ENCODE assay signal across 12 cellular contexts in the genomic region with DNA sequence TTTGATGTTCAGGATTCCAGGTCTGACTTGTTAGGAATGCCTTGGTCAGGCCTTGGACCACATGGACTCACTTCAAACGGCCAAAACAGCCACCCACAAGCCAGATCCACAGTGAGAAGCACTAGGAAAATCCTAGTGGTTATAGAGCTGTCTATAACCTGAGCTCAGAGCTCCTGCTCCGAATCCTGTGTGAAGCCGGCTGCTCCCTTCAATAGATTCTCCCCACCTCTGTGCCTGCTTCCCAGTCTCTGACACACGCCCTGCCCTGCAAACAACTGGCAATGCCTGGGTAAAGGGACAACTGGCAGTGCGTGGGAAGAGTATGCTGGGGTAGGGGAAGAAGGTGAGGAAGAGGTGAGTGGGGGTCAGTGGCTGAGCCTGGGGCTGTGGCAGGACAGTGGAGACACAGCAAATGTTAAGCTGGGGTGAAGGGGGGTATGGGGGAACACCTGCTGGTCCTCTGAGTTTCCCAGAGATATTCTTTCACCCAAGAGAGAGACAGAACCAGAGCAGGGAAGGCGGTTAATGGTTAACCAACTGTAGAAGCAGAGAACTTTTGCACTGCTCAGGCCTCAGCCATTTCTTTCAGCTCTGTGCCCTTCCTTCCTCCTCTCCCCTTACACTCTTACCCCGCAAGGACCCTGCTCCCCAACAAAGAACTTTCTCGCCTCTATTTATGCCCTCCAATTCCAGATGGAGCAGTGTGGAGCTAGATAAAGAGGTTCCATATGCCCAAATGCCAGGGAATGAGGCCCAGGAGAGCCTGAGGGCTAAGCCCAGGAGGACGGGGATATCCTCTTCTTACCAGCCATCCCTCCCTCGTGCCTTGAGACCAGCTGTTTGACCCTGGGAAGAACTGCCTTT. TPM values are rescaled to one million over a fixed set of nuclear protein-coding genes. Genes with fewer than 3 reads are reported as not detected.
DNase-seq lines count a peak whose midpoint lies in the region; ATAC-seq lines count a peak whose summit lies in the region.
"Had no signal": no experiment of that assay in that cellular context is flagged by ENCODE, and none has a peak within 500 bp of the region (broad histone marks: within the 10 kb centered on the region; RNA-seq: fewer than 3 reads in every experiment).

No MANE protein-coding gene starts in this region.

- intact Hi-C loops in right cardiac atrium (cut with DNase I), result loop anchor here (5.0 to 10.0 kb wide), 6 partner anchors 37 to 215 kb away; no protein-coding TSS in a partner anchor

- peak overlapping the region; percentile 46 for H3K4ac ChIP-seq in trophoblast cell (ENCODE audit: low read depth, low read length)

- H3K27me3 ChIP-seq in SJCRH30 (no peaks in the 10 kb centered on the region), right cardiac atrium (ENCODE audit: control insufficient read depth, insufficient read depth) (no peaks in the 10 kb centered on the region), trophoblast cell (ENCODE audit: insufficient read depth, low read length) (no peaks in the 10 kb centered on the region)

- peaks cover 17% of the 10 kb centered on the region for H3K4me1 Mint-ChIP-seq in stimulated activated effector memory CD8-positive, alpha-beta T cell treated with anti-CD3 and anti-CD28 coated beads, Interleukin-12 subunit alpha, Interleukin-12 subunit beta, amount 100 ng/mL, for 72 hours

- H2AK5ac ChIP-seq in trophoblast cell (ENCODE audit: low read length), result no peak overlapping the region

- H3K4me2 ChIP-seq in trophoblast cell (ENCODE audit: low read length), result peak overlapping the region; percentile 20

- no peak overlapping the region for H4K12ac ChIP-seq in trophoblast cell (ENCODE audit: low read depth, low read length)

- H3K4me1 ChIP-seq in SJCRH30 (peaks cover 59% of the 10 kb centered on the region), right cardiac atrium (ENCODE audit: control insufficient read depth, insufficient read depth, low read length) (peaks cover 27% of the 10 kb centered on the region), trophoblast cell (ENCODE audit: control insufficient read depth in 1 of 2, insufficient read depth in 2 of 2, low read length in 2 of 2) (peaks cover 38 to 67% of the 10 kb centered on the region in 2 experiments)

- in situ Hi-C loops in Caki2 (cut with HindIII; ENCODE audit: low pct_unique_long_range_greater_than_20kb, low sequenced_read_pairs), result no loop called here

- H3K14ac ChIP-seq in trophoblast cell (ENCODE audit: low read length), result peak overlapping the region; percentile 49

- no peak overlapping the region for H3K23ac ChIP-seq in trophoblast cell (ENCODE audit: low read length)

- H3K4me3 Mint-ChIP-seq in stimulated activated effector memory CD8-positive, alpha-beta T cell treated with anti-CD3 and anti-CD28 coated beads, Interleukin-12 subunit alpha, Interleukin-12 subunit beta, amount 100 ng/mL, for 72 hours, result no peak overlapping the region
- H3K4me3 Mint-ChIP-seq: CD8-positive, alpha-beta T cell had no signal

- H3K79me1 ChIP-seq in trophoblast cell (ENCODE audit: low read length), result peaks cover 26% of the 10 kb centered on the region

- DNase-seq in Caki2 (ENCODE audit: low read depth) (peak; percentile 13), SJCRH30 (peak in 1 of 2 experiments; percentile 51), right cardiac atrium (no peak), trophoblast cell (no peak), H4 (ENCODE audit: low spot score) (no peak), SKM-1 treated with dmso at 0.1 percent for 144 hours (lab: John Stamatoyannopoulos, UW; ENCODE audit: unreplicated experiment) (no peak)
- no peak for DNase-seq in stimulated activated effector memory CD8-positive, alpha-beta T cell treated with anti-CD3 and anti-CD28 coated beads, Interleukin-12 subunit alpha, Interleukin-12 subunit beta, amount 100 ng/mL, for 72 hours (ENCODE audit: low spot score in 2 of 2)
- DNase-seq: activated CD4-positive, CD25-positive, alpha-beta regulatory T cell; CD8-positive, alpha-beta T cell; effector CD4-positive, alpha-beta T cell; NCI-H187 had no signal

- H4K8ac ChIP-seq in trophoblast cell (ENCODE audit: low read depth, low read length), result no peak overlapping the region

- no peak overlapping the region for H3K4me3 ChIP-seq in SJCRH30
- H3K4me3 ChIP-seq in right cardiac atrium (ENCODE audit: low read length), result no peak overlapping the region
- no peak overlapping the region for H3K4me3 ChIP-seq in trophoblast cell (ENCODE audit: low read depth, low read length)

- 69% methylated on average over 10 of the region's 10 CpGs for WGBS in right cardiac atrium
- WGBS in trophoblast cell (ENCODE audit: extremely low coverage, insufficient coverage, insufficient read length), result no CpG with 5 or more reads among the region's 10 CpGs

- peak overlapping the region; percentile 31 for H3K18ac ChIP-seq in trophoblast cell (ENCODE audit: low read length)

- H3K9me3 Mint-ChIP-seq in stimulated activated effector memory CD8-positive, alpha-beta T cell treated with anti-CD3 and anti-CD28 coated beads, Interleukin-12 subunit alpha, Interleukin-12 subunit beta, amount 100 ng/mL, for 72 hours, result no peaks in the 10 kb centered on the region
- H3K9me3 Mint-ChIP-seq: CD8-positive, alpha-beta T cell had no signal

- no peak overlapping the region for H2BK120ac ChIP-seq in trophoblast cell (ENCODE audit: insufficient read depth, low read length, poor library complexity)

- no peak overlapping the region for H2AFZ ChIP-seq in trophoblast cell (ENCODE audit: insufficient read depth, low read length, poor library complexity)

- peaks cover 30% of the 10 kb centered on the region for H3K79me2 ChIP-seq in trophoblast cell (ENCODE audit: control insufficient read depth, insufficient read depth, low read length, poor library complexity)

- H2BK12ac ChIP-seq in trophoblast cell (ENCODE audit: low read length), result no peak overlapping the region

- peak overlapping the region; percentile 29 for H3K9ac ChIP-seq in trophoblast cell (ENCODE audit: low read length)

- peak overlapping the region; percentile 13 for H2BK5ac ChIP-seq in trophoblast cell (ENCODE audit: low read depth, low read length, poor library complexity)

- H3K36me3 Mint-ChIP-seq in stimulated activated effector memory CD8-positive, alpha-beta T cell treated with anti-CD3 and anti-CD28 coated beads, Interleukin-12 subunit alpha, Interleukin-12 subunit beta, amount 100 ng/mL, for 72 hours, result no peaks in the 10 kb centered on the region
- H3K36me3 Mint-ChIP-seq: CD8-positive, alpha-beta T cell had no signal

- H3K27ac ChIP-seq in SJCRH30 (peak overlapping the region; percentile 42), right cardiac atrium (ENCODE audit: low read length) (peak overlapping the region; percentile 25), trophoblast cell (ENCODE audit: low read depth, low read length) (no peak overlapping the region)

- H4K91ac ChIP-seq in trophoblast cell (ENCODE audit: low read depth, low read length), result peak overlapping the region; percentile 29

- no peak overlapping the region for H3K27ac Mint-ChIP-seq in stimulated activated effector memory CD8-positive, alpha-beta T cell treated with anti-CD3 and anti-CD28 coated beads, Interleukin-12 subunit alpha, Interleukin-12 subunit beta, amount 100 ng/mL, for 72 hours
- H3K27ac Mint-ChIP-seq: CD8-positive, alpha-beta T cell had no signal

- H3K36me3 ChIP-seq in SJCRH30, result no peaks in the 10 kb centered on the region; the same call in 1 of the 2 replicates
- peaks cover 4 to 11% of the 10 kb centered on the region in 2 experiments for H3K36me3 ChIP-seq in trophoblast cell (ENCODE audit: control insufficient read depth in 1 of 2, insufficient read depth in 2 of 2, low read length in 2 of 2)

- H3K9me3 ChIP-seq in SJCRH30 (replicated peaks) (no peaks in the 10 kb centered on the region), right cardiac atrium (ENCODE audit: control insufficient read depth, low read length) (no peaks in the 10 kb centered on the region), trophoblast cell (ENCODE audit: insufficient read depth, low read depth, low read length) (no peaks in the 10 kb centered on the region)

- ATAC-seq in right cardiac atrium (no peak), HG03159 (IDR thresholded peaks at IDR 0.05; ENCODE audit: unreplicated experiment) (no peak)
- no peak for ATAC-seq in stimulated activated effector memory CD8-positive, alpha-beta T cell treated with anti-CD3 and anti-CD28 coated beads, Interleukin-12 subunit alpha, Interleukin-12 subunit beta, amount 100 ng/mL, for 72 hours

RNA-seq across cellular contexts. Expression of gene PLXNA2, which starts 4.4 kb away (rescaled TPM):
- 0.03 and 1.6 TPM in 2 replicates for total RNA-seq in Caki2 (2014; rRNA removed; shearing (Covaris generic); ENCODE audit: low replicate concordance)
- total RNA-seq in SJCRH30 (2014; rRNA removed; shearing (Covaris generic)), result 26.2 and 34.8 TPM in 2 replicates
- 10 to 100 TPM; 16.2 to 26.6 (median 16.8) TPM for total RNA-seq in right cardiac atrium
- polyA plus RNA-seq in right cardiac atrium, result 7.3 TPM
- polyA plus RNA-seq in trophoblast cell (2013), result 35.3 and 35.7 TPM in 2 replicates
- total RNA-seq in H4 (2014; rRNA removed; shearing (Covaris generic)), result 0.80 and 0.89 TPM in 2 replicates
